11 cellular contexts compared by ENCODE assay signal in genomic region chr20:50518270-50518721, GRCh38. TPM values are rescaled to one million over a fixed set of nuclear protein-coding genes. Genes with fewer than 3 reads are reported as not detected.
DNase-seq lines count a peak whose midpoint lies in the region; ATAC-seq and FAIRE-seq lines count a peak whose summit lies in the region.
"Had no signal": no experiment of that assay in that cellular context is flagged by ENCODE, and none has a peak within 500 bp of the region (broad histone marks: within the 10 kb centered on the region; RNA-seq: fewer than 3 reads in every experiment).

No MANE protein-coding gene starts in this region.

- peaks cover 96 to 98% (median 97%) of the 10 kb centered on the region in 3 donors for H3K4me1 Mint-ChIP-seq in T-cell

- no peak overlapping the region for H3K4me3 ChIP-seq in small intestine (ENCODE audit: low read depth in 1 of 2, low read length in 2 of 2)
- H3K4me3 ChIP-seq: cardiac muscle cell had no signal

- POLR2A ChIA-PET in T-cell (lab: Charles Lee): interaction anchor here in 1 of 2 donors (0.6 kb wide), 1 partner anchor 1901 kb away, joined by 3 read pairs; no protein-coding TSS in a partner anchor

- peaks cover 2 to 25% of the 10 kb centered on the region in 2 donors for H3K4me1 ChIP-seq in small intestine (ENCODE audit: control insufficient read depth in 2 of 2, insufficient read depth in 1 of 2, low read depth in 1 of 2, low read length in 1 of 2)

- peak; percentile 33 for FAIRE-seq in GM18507 (lab: Jason Lieb, UNC)
- no peak for FAIRE-seq in small intestine (lab: Jason Lieb, UNC)
- FAIRE-seq: GM12892, kidney had no signal

- ATAC-seq in T-cell (replicated peaks in 1 of 4) (peak in 3 of 4 experiments; percentile 5 to 23 (median 16)), esophagus mucosa (peak; percentile 41), GM18517 (IDR thresholded peaks at IDR 0.05; ENCODE audit: unreplicated experiment) (no peak)

- H3K27me3 Mint-ChIP-seq in T-cell: no peaks in the 10 kb centered on the region

- H3K27ac Mint-ChIP-seq in T-cell: peak overlapping the region; percentile 93 to 96

- WGBS in small intestine, 3 donors: 60 to 76% (median 65%) methylated on average over 4 of the region's 4 CpGs

- no peaks in the 10 kb centered on the region for H3K36me3 ChIP-seq in small intestine (ENCODE audit: control insufficient read depth in 2 of 2, insufficient read depth in 2 of 2, low read length in 2 of 2)
- H3K36me3 ChIP-seq: cardiac muscle cell had no signal

- peak overlapping the region; percentile 75 to 100 (median 76) for H3K4me3 Mint-ChIP-seq in T-cell

- H3K36me3 Mint-ChIP-seq in T-cell: peaks cover 7% of the 10 kb centered on the region

- H3K27me3 ChIP-seq in small intestine (ENCODE audit: control insufficient read depth in 2 of 2, insufficient read depth in 2 of 2, low read length in 2 of 2): no peaks in the 10 kb centered on the region
- H3K27me3 ChIP-seq: cardiac muscle cell had no signal

- CTCF ChIA-PET in T-cell (lab: Charles Lee): interaction anchor here (0.7 to 1.7 kb wide), 4 partner anchors 25 to 57 kb away, joined by 3 to 4 read pairs (median 4); no protein-coding TSS in a partner anchor

- H3K9me3 ChIP-seq in small intestine (ENCODE audit: control insufficient read depth, low read depth): no peaks in the 10 kb centered on the region

- DNase-seq in GM18507 (ENCODE audit: extremely low spot score, insufficient read length, low read depth) (no peak), T-cell (no peak), small intestine (no peak), NCI-H2196 treated with DMSO at 0.1 percent for 48 hours (lab: John Stamatoyannopoulos, UW; ENCODE audit: unreplicated experiment) (no peak), NCI-H774 (lab: John Stamatoyannopoulos, UW) (no peak)
- DNase-seq: kidney; stimulated activated CD4-positive, alpha-beta T cell treated with anti-CD3 and anti-CD28 coated beads, Interleukin-2, amount 100 ng/mL, for 24 hours had no signal

- peak overlapping the region; percentile 62 to 80 for H3K27ac ChIP-seq in small intestine (ENCODE audit: low read depth in 1 of 2, low read length in 1 of 2)
- H3K27ac ChIP-seq: cardiac muscle cell had no signal

- H3K9me3 Mint-ChIP-seq in T-cell: no peaks in the 10 kb centered on the region

RNA-seq across cellular contexts. Expression of gene PTPN1, which starts 8.1 kb away (rescaled TPM):
- 10 to 100 TPM; 50.7 to 67.9 (median 55.3) TPM for total RNA-seq in T-cell
- 23.3 TPM for total RNA-seq in esophagus mucosa
- 10 to 100 TPM in 1 of 3 donors, 1 to 10 TPM in 2; 6.5 to 16.6 (median 8.6) TPM for polyA plus RNA-seq in small intestine
